Comparison of ENCODE assay signal across 1 cellular context in genomic region chr4:110503588-110504435, GRCh38.
TF ChIP-seq lines count a peak whose summit lies in the region.

No MANE protein-coding gene starts in this region.

TF ChIP-seq in HepG2, 621 proteins besides CTCF, POLR2A, EP300 and RAD21 (continued from another document):
- TF ChIP-seq CERS6 (CRISPR knock-in tag; IDR thresholded peaks at IDR 0.05) (no peak), CC2D1A (CRISPR knock-in tag; IDR thresholded peaks at IDR 0.05) (no peak), ZNF281 (CRISPR knock-in tag; IDR thresholded peaks at IDR 0.05; ENCODE audit: borderline replicate concordance) (no peak), GMEB2 (CRISPR knock-in tag; IDR thresholded peaks at IDR 0.05; ENCODE audit: low read depth) (no peak), TERF1 (CRISPR knock-in tag; IDR thresholded peaks at IDR 0.05) (no peak), AHR (CRISPR knock-in tag; IDR thresholded peaks at IDR 0.05) (no peak)
